8 cellular contexts compared by ENCODE assay signal in the genomic region with DNA sequence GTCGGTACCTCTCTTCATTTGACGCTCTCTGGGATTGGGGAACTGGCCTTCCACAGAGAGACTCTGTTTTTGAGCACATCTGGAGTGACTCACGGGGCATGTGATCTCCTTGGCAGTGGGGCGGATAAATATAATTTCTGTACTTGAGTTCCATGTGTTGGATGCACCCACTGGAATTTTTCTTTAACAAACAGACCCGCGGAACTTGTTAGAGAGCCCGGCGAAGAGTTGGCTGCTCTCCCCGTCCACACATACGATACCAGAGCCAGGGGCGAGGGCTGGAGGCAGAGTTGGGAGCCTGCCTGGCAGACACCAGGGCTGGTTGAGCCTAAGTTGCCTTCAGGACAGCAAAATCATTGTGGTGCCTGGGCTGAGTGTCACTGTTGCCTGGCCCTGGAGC. TPM values are rescaled to one million over a fixed set of nuclear protein-coding genes. Genes with fewer than 3 reads are reported as not detected.
DNase-seq lines count a peak whose midpoint lies in the region; ATAC-seq and TF ChIP-seq lines count a peak whose summit lies in the region.

A gene (minus strand): TSS at position 44 of the 400 bp plus-strand sequence. CDS start 233 bp downstream, outside the sequence.

- no peak within 1 kb of the TSS for H3K9ac ChIP-seq in duodenal mucosa (ENCODE audit: low read depth in 1 of 2, low read length in 2 of 2)

- no peaks in the 10 kb centered on the region for H3K36me3 ChIP-seq in duodenal mucosa (ENCODE audit: control insufficient read depth in 1 of 2, insufficient read depth in 2 of 2, low read length in 2 of 2)
- H3K36me3 ChIP-seq in left lung: no peaks in the 10 kb centered on the region
- no peaks in the 10 kb centered on the region for H3K36me3 ChIP-seq in testis (ENCODE audit: low read depth, missing control alignments)
- H3K36me3 ChIP-seq in brain microvascular endothelial cell (replicated peaks): no peaks in the 10 kb centered on the region

- peak within 1 kb of the TSS in 1 of 2 donors; percentile 13 for H3K4me3 ChIP-seq in duodenal mucosa (ENCODE audit: low read depth in 1 of 2, low read length in 2 of 2)
- peak within 1 kb of the TSS in 1 of 2 donors; percentile 1 for H3K4me3 ChIP-seq in left lung
- no peak within 1 kb of the TSS for H3K4me3 ChIP-seq in testis
- H3K4me3 ChIP-seq in brain microvascular endothelial cell (ENCODE audit: low read depth, low read length): no peak within 1 kb of the TSS

- intact Hi-C loops in left lung (cut with DNase I): no loop called here
- intact Hi-C loops in testis (cut with DNase I; ENCODE audit: low total_unique reads): no loop called here

- TF ChIP-seq POLR2A in testis (IDR thresholded peaks at IDR 0.05): no peak

- H3K27ac ChIP-seq in duodenal mucosa (ENCODE audit: low read depth, low read length) (peak within 1 kb of the TSS; percentile 5), left lung (no peak within 1 kb of the TSS), testis (peak within 1 kb of the TSS; percentile 48 to 56), brain microvascular endothelial cell (no peak within 1 kb of the TSS)

- H3K4me1 ChIP-seq in duodenal mucosa (ENCODE audit: control insufficient read depth in 1 of 2, insufficient read depth in 2 of 2, low read length in 2 of 2): no peaks in the 10 kb centered on the region
- peaks cover 0 to 5% of the 10 kb centered on the region in 2 donors for H3K4me1 ChIP-seq in left lung
- H3K4me1 ChIP-seq in testis: peaks cover 7% of the 10 kb centered on the region

- DNase-seq in H4 (ENCODE audit: low spot score): peak; percentile 31
- DNase-seq in left lung: peak in 1 of 2 donors; percentile 56
- peak; percentile 72 for DNase-seq in testis
- no peak for DNase-seq in brain microvascular endothelial cell
- no peak for DNase-seq in NCI-H226
- no peak for DNase-seq in GF-D8 (lab: John Stamatoyannopoulos, UW)

- in situ Hi-C loops in brain microvascular endothelial cell (cut with HindIII; ENCODE audit: low pct_ligation_motif_present, low sequenced_read_pairs): no loop called here

- ATAC-seq in left lung (peak; percentile 57), GM21825 (IDR thresholded peaks at IDR 0.05; ENCODE audit: unreplicated experiment) (no peak)

- 38 to 51% methylated on average over 4 to 11 of the region's 11 CpGs for WGBS in testis, 2 donors

- TF ChIP-seq CTCF in left lung (IDR thresholded peaks at IDR 0.05): no peak
- no peak for TF ChIP-seq CTCF in testis (IDR thresholded peaks at IDR 0.05)
- TF ChIP-seq CTCF in brain microvascular endothelial cell (IDR thresholded peaks at IDR 0.05; ENCODE audit: low read depth, low read length, missing control alignments): no peak

- H3K27me3 ChIP-seq in duodenal mucosa (ENCODE audit: control insufficient read depth in 1 of 2, insufficient read depth in 2 of 2, low read length in 2 of 2): no peaks in the 10 kb centered on the region
- H3K27me3 ChIP-seq in left lung: no peaks in the 10 kb centered on the region
- no peaks in the 10 kb centered on the region for H3K27me3 ChIP-seq in testis
- H3K27me3 ChIP-seq in brain microvascular endothelial cell (replicated peaks): no peaks in the 10 kb centered on the region

- no peaks in the 10 kb centered on the region for H3K9me3 ChIP-seq in duodenal mucosa (ENCODE audit: control insufficient read depth in 1 of 2, low read length in 2 of 2)
- no peaks in the 10 kb centered on the region for H3K9me3 ChIP-seq in left lung
- no peaks in the 10 kb centered on the region for H3K9me3 ChIP-seq in testis

RNA-seq across cellular contexts. Expression of the gene that starts here (rescaled TPM):
- 0.35 TPM in 1 of 2 replicates, not detected in the other for total RNA-seq in H4 (2014; rRNA removed; shearing (Covaris generic))
- total RNA-seq in left lung (1 to 10 TPM; 2.7 to 6.8 TPM), testis (1 to 10 TPM; 2.1 to 2.7 TPM)
- 1.5 TPM for polyA plus RNA-seq in testis (ENCODE audit: insufficient read depth, low read depth, low replicate concordance)

Comparison
In these comparisons a context has a peak if more than half of its experiments do, and no peak if none do; other contexts are left out.
1. Peak in DNase-seq in H4; RNA of the gene not detected or under 1 TPM.
2. H3K27ac ChIP-seq: peak in duodenal mucosa (single experiment) and testis (2 of 2); none in left lung (0 of 2) and brain microvascular endothelial cell (single experiment).